In genomic region chr5:172984244-172984953, GRCh38 we compare ENCODE assay signal across 8 cellular contexts. TPM values are rescaled to one million over a fixed set of nuclear protein-coding genes. Genes with fewer than 3 reads are reported as not detected.
A peak's percentile ranks its signal among the peaks of the same experiment; 100 is the strongest.
DNase-seq lines count a peak whose midpoint lies in the region; ATAC-seq and TF ChIP-seq lines count a peak whose summit lies in the region.

No MANE protein-coding gene starts in this region.

- peak in 1 of 2 donors; percentile 28 for TF ChIP-seq POLR2A in suprapubic skin (IDR thresholded peaks at IDR 0.05)

- H3K9me2 ChIP-seq in DOHH2 (replicated peaks; ENCODE audit: control insufficient read depth, low read length): no peaks in the 10 kb centered on the region

- H3K27ac ChIP-seq in DOHH2 (ENCODE audit: low read depth, low read length): peak overlapping the region; percentile 65
- peak overlapping the region; percentile 50 for H3K27ac ChIP-seq in SJCRH30
- H3K27ac ChIP-seq in suprapubic skin: peak overlapping the region; percentile 98

- H3K79me2 ChIP-seq in DOHH2 (ENCODE audit: control insufficient read depth, low read length): peaks cover 58% of the 10 kb centered on the region

- DNase-seq in KG1 (lab: John Stamatoyannopoulos, UW) (peak; percentile 94), SJCRH30 (peak; percentile 79 to 80), germinal center (ENCODE audit: low spot score) (peak; percentile 76), nucleus accumbens (lab: John Stamatoyannopoulos, UW) (peak in 51 of 56 donors; percentile 7 to 79 (median 40)), suprapubic skin (ENCODE audit: low spot score in 2 of 2) (peak; percentile 90 to 92)
- DNase-seq in activated naive CD4-positive, alpha-beta T cell treated with Interleukin-2 at 50 U/mL for 16 hours: peak; percentile 81

- peak overlapping the region; percentile 68 for H3K4me2 ChIP-seq in DOHH2 (ENCODE audit: low read length)

- H3K27me3 ChIP-seq in DOHH2 (ENCODE audit: control insufficient read depth, low read length): no peaks in the 10 kb centered on the region
- no peaks in the 10 kb centered on the region for H3K27me3 ChIP-seq in SJCRH30
- H3K27me3 ChIP-seq in suprapubic skin: no peaks in the 10 kb centered on the region

- peaks cover 7% of the 10 kb centered on the region; the same call in 1 of the 2 replicates for H4K20me1 ChIP-seq in DOHH2 (ENCODE audit: control insufficient read depth, insufficient read depth, low read depth, low read length)

- H3K9me3 ChIP-seq in DOHH2 (ENCODE audit: control insufficient read depth, insufficient read depth, low read length): no peaks in the 10 kb centered on the region
- H3K9me3 ChIP-seq in SJCRH30 (replicated peaks): no peaks in the 10 kb centered on the region
- H3K9me3 ChIP-seq in suprapubic skin: no peaks in the 10 kb centered on the region

- H3K4me1 ChIP-seq in DOHH2 (ENCODE audit: control insufficient read depth, low read length) (peaks cover 18% of the 10 kb centered on the region), SJCRH30 (peaks cover 3% of the 10 kb centered on the region; the same call in 1 of the 2 replicates), suprapubic skin (peaks cover 28% of the 10 kb centered on the region)

- H3K36me3 ChIP-seq in DOHH2 (ENCODE audit: control insufficient read depth, low read length) (peaks cover 42% of the 10 kb centered on the region), SJCRH30 (peaks cover 20% of the 10 kb centered on the region), suprapubic skin (peaks cover 19% of the 10 kb centered on the region)

- TF ChIP-seq EP300 in suprapubic skin (IDR thresholded peaks at IDR 0.05): no peak

- H3K4me3 ChIP-seq in DOHH2 (ENCODE audit: low read length) (peak overlapping the region; percentile 92), SJCRH30 (peak overlapping the region; percentile 77), suprapubic skin (peak overlapping the region; percentile 94)

- no peaks in the 10 kb centered on the region for H3F3A ChIP-seq in DOHH2 (ENCODE audit: control insufficient read depth, insufficient read depth)

- ATAC-seq in GM21737 (IDR thresholded peaks at IDR 0.05; ENCODE audit: unreplicated experiment): peak; percentile 55

- WGBS in suprapubic skin: 0% methylated on average over 15 of the region's 15 CpGs

- TF ChIP-seq CTCF in DOHH2 (IDR thresholded peaks at IDR 0.05; ENCODE audit: low read depth, low read length, poor library complexity, severe bottlenecking) (peak; percentile 79), suprapubic skin (IDR thresholded peaks at IDR 0.05) (peak; percentile 46)

RNA-seq across cellular contexts. Expression of gene ATP6V0E1, which starts 0.8 kb away (rescaled TPM):
- 81.5 and 83.0 TPM in 2 replicates for total RNA-seq in SJCRH30 (2014; rRNA removed; shearing (Covaris generic))
- 10 to 100 TPM; 73.7 to 91.3 (median 82.1) TPM for total RNA-seq in suprapubic skin

RNA-seq across cellular contexts. Expression of gene RPL26L1, which starts 25.2 kb away (rescaled TPM):
- 65.6 and 71.2 TPM in 2 replicates for total RNA-seq in SJCRH30 (2014; rRNA removed; shearing (Covaris generic))
- total RNA-seq in suprapubic skin: 10 to 100 TPM; 14.2 to 30.7 (median 21.9) TPM

Comparison
In these comparisons a context has a peak if more than half of its experiments do, and no peak if none do; other contexts are left out.
1. Peak in every context shown above with its lines: DNase-seq, ATAC-seq, H3K4me3 ChIP-seq and H3K27ac ChIP-seq.
2. DNase-seq: peak in every context shown above with its lines; median percentile 94 in KG1; 91 in suprapubic skin; 81 in activated naive CD4-positive, alpha-beta T cell treated with Interleukin-2 at 50 U/mL for 16 hours; 80 in SJCRH30; 76 in germinal center; 40 in nucleus accumbens.